In the genomic region with DNA sequence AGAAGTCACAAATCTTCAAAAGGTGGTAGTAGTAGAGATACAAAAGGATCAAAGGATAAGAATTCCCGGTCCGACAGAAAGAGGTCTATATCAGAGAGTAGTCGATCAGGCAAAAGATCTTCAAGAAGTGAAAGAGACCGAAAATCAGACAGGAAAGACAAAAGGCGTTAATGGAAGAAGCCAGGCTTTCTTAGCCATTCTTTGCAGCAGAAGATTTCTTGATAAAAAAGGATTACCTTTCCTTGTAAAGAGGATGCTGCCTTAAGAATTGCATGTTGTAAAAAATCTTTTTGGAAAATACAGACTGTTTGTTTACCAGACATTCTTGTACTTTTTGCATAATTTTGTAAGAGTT, we compare ENCODE assay signal across 1 cellular context.
TF ChIP-seq lines count a peak whose summit lies in the region.

No MANE protein-coding gene starts in this region.

TF ChIP-seq in GM23338, 12 proteins besides CTCF, POLR2A, EP300 and RAD21 (continued from another document):
- TF ChIP-seq, protein P1, sequence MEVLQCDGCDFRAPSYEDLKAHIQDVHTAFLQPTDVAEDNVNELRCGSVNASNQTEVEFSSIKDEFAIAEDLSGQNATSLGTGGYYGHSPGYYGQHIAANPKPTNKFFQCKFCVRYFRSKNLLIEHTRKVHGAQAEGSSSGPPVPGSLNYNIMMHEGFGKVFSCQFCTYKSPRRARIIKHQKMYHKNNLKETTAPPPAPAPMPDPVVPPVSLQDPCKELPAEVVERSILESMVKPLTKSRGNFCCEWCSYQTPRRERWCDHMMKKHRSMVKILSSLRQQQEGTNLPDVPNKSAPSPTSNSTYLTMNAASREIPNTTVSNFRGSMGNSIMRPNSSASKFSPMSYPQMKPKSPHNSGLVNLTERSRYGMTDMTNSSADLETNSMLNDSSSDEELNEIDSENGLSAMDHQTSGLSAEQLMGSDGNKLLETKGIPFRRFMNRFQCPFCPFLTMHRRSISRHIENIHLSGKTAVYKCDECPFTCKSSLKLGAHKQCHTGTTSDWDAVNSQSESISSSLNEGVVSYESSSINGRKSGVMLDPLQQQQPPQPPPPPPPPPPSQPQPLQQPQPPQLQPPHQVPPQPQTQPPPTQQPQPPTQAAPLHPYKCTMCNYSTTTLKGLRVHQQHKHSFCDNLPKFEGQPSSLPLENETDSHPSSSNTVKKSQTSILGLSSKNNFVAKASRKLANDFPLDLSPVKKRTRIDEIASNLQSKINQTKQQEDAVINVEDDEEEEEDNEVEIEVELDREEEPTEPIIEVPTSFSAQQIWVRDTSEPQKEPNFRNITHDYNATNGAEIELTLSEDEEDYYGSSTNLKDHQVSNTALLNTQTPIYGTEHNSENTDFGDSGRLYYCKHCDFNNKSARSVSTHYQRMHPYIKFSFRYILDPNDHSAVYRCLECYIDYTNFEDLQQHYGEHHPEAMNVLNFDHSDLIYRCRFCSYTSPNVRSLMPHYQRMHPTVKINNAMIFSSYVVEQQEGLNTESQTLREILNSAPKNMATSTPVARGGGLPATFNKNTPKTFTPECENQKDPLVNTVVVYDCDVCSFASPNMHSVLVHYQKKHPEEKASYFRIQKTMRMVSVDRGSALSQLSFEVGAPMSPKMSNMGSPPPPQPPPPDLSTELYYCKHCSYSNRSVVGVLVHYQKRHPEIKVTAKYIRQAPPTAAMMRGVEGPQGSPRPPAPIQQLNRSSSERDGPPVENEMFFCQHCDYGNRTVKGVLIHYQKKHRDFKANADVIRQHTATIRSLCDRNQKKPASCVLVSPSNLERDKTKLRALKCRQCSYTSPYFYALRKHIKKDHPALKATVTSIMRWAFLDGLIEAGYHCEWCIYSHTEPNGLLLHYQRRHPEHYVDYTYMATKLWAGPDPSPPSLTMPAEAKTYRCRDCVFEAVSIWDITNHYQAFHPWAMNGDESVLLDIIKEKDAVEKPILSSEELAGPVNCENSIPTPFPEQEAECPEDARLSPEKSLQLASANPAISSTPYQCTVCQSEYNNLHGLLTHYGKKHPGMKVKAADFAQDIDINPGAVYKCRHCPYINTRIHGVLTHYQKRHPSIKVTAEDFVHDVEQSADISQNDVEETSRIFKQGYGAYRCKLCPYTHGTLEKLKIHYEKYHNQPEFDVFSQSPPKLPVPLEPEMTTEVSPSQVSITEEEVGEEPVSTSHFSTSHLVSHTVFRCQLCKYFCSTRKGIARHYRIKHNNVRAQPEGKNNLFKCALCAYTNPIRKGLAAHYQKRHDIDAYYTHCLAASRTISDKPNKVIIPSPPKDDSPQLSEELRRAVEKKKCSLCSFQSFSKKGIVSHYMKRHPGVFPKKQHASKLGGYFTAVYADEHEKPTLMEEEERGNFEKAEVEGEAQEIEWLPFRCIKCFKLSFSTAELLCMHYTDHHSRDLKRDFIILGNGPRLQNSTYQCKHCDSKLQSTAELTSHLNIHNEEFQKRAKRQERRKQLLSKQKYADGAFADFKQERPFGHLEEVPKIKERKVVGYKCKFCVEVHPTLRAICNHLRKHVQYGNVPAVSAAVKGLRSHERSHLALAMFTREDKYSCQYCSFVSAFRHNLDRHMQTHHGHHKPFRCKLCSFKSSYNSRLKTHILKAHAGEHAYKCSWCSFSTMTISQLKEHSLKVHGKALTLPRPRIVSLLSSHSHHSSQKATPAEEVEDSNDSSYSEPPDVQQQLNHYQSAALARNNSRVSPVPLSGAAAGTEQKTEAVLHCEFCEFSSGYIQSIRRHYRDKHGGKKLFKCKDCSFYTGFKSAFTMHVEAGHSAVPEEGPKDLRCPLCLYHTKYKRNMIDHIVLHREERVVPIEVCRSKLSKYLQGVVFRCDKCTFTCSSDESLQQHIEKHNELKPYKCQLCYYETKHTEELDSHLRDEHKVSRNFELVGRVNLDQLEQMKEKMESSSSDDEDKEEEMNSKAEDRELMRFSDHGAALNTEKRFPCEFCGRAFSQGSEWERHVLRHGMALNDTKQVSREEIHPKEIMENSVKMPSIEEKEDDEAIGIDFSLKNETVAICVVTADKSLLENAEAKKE (CRISPR knock-in tag; IDR thresholded peaks at IDR 0.05) = no peak
- TF ChIP-seq JUNB (IDR thresholded peaks at IDR 0.05; ENCODE audit: unreplicated experiment) = no peak
- TF ChIP-seq CREB1 (CRISPR knock-in tag; IDR thresholded peaks at IDR 0.05; ENCODE audit: low read depth) = no peak
- no peak for TF ChIP-seq STAT1 (IDR thresholded peaks at IDR 0.05; ENCODE audit: unreplicated experiment)
- TF ChIP-seq EZH2 (IDR thresholded peaks at IDR 0.05; ENCODE audit: low read depth, unreplicated experiment) = no peak
- no peak for TF ChIP-seq ZNF114 (CRISPR knock-in tag; IDR thresholded peaks at IDR 0.05)
- TF ChIP-seq, protein P2, sequence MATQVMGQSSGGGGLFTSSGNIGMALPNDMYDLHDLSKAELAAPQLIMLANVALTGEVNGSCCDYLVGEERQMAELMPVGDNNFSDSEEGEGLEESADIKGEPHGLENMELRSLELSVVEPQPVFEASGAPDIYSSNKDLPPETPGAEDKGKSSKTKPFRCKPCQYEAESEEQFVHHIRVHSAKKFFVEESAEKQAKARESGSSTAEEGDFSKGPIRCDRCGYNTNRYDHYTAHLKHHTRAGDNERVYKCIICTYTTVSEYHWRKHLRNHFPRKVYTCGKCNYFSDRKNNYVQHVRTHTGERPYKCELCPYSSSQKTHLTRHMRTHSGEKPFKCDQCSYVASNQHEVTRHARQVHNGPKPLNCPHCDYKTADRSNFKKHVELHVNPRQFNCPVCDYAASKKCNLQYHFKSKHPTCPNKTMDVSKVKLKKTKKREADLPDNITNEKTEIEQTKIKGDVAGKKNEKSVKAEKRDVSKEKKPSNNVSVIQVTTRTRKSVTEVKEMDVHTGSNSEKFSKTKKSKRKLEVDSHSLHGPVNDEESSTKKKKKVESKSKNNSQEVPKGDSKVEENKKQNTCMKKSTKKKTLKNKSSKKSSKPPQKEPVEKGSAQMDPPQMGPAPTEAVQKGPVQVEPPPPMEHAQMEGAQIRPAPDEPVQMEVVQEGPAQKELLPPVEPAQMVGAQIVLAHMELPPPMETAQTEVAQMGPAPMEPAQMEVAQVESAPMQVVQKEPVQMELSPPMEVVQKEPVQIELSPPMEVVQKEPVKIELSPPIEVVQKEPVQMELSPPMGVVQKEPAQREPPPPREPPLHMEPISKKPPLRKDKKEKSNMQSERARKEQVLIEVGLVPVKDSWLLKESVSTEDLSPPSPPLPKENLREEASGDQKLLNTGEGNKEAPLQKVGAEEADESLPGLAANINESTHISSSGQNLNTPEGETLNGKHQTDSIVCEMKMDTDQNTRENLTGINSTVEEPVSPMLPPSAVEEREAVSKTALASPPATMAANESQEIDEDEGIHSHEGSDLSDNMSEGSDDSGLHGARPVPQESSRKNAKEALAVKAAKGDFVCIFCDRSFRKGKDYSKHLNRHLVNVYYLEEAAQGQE (IDR thresholded peaks at IDR 0.05; ENCODE audit: unreplicated experiment) = no peak
- no peak for TF ChIP-seq NANOG (IDR thresholded peaks at IDR 0.05; ENCODE audit: borderline replicate concordance)
- TF ChIP-seq EZH2phosphoT487 (IDR thresholded peaks at IDR 0.05; ENCODE audit: unreplicated experiment) = no peak
